Comparison of ENCODE assay signal across 20 cellular contexts in genomic region chr17:82561429-82562035, GRCh38. TPM values are rescaled to one million over a fixed set of nuclear protein-coding genes. Genes with fewer than 3 reads are reported as not detected.
DNase-seq lines count a peak whose midpoint lies in the region; ATAC-seq lines count a peak whose summit lies in the region.
"Had no signal": no experiment of that assay in that cellular context is flagged by ENCODE, and none has a peak within 500 bp of the region (broad histone marks: within the 10 kb centered on the region; RNA-seq: fewer than 3 reads in every experiment).

No MANE protein-coding gene starts in this region.

- intact Hi-C loops in activated naive CD4-positive, alpha-beta T cell treated with anti-CD3 and anti-CD28 coated beads for 36 hours (cut with micrococcal nuclease) = no loop called here

- no peak overlapping the region for H3K4me3 Mint-ChIP-seq in activated naive CD4-positive, alpha-beta T cell treated with anti-CD3 and anti-CD28 coated beads, Interleukin-2, amount 50 U/mL, for 24 hours
- no peak overlapping the region for H3K4me3 Mint-ChIP-seq in activated naive CD4-positive, alpha-beta T cell treated with anti-CD3 and anti-CD28 coated beads for 36 hours
- H3K4me3 Mint-ChIP-seq in activated naive CD8-positive, alpha-beta T cell treated with anti-CD3 and anti-CD28 coated beads for 36 hours = no peak overlapping the region
- H3K4me3 Mint-ChIP-seq: activated T-cell treated with anti-CD3 and anti-CD28 coated beads, Interleukin-2, amount 50 U/mL, for 4 hours had no signal

- no peaks in the 10 kb centered on the region for H3K9me3 Mint-ChIP-seq in activated naive CD4-positive, alpha-beta T cell treated with anti-CD3 and anti-CD28 coated beads, Interleukin-2, amount 50 U/mL, for 24 hours
- H3K9me3 Mint-ChIP-seq in activated naive CD4-positive, alpha-beta T cell treated with anti-CD3 and anti-CD28 coated beads for 36 hours = no peaks in the 10 kb centered on the region
- no peaks in the 10 kb centered on the region for H3K9me3 Mint-ChIP-seq in activated naive CD8-positive, alpha-beta T cell treated with anti-CD3 and anti-CD28 coated beads for 36 hours
- H3K9me3 Mint-ChIP-seq: activated T-cell treated with anti-CD3 and anti-CD28 coated beads, Interleukin-2, amount 50 U/mL, for 4 hours; naive B cell had no signal

- H3K36me3 ChIP-seq in iPS-15b (ENCODE audit: control insufficient read depth, insufficient read depth, low read length) = peaks cover 2% of the 10 kb centered on the region

- peaks cover 42% of the 10 kb centered on the region for H3K4me1 Mint-ChIP-seq in activated naive CD4-positive, alpha-beta T cell treated with anti-CD3 and anti-CD28 coated beads, Interleukin-2, amount 50 U/mL, for 24 hours
- H3K4me1 Mint-ChIP-seq in activated naive CD4-positive, alpha-beta T cell treated with anti-CD3 and anti-CD28 coated beads for 36 hours (ENCODE audit: low read depth) = peaks cover 27% of the 10 kb centered on the region
- peaks cover 8% of the 10 kb centered on the region for H3K4me1 Mint-ChIP-seq in activated naive CD8-positive, alpha-beta T cell treated with anti-CD3 and anti-CD28 coated beads for 36 hours

- peak overlapping the region; percentile 54 for H3K9ac ChIP-seq in iPS-15b (ENCODE audit: low read depth, low read length)

- no peak overlapping the region for H3K4me3 ChIP-seq in iPS-15b (ENCODE audit: low read depth, low read length)
- H3K4me3 ChIP-seq: gastroesophageal sphincter, HAP-1, psoas muscle, transverse colon had no signal

- H3K27ac ChIP-seq in substantia nigra (ENCODE audit: low read depth, low read length, poor library complexity, severe bottlenecking) = peak overlapping the region; percentile 93
- H3K27ac ChIP-seq: epithelial cell of prostate, gastroesophageal sphincter, psoas muscle, transverse colon had no signal

- H3K27me3 ChIP-seq in iPS-15b (ENCODE audit: control insufficient read depth, insufficient read depth, low read length) = no peaks in the 10 kb centered on the region
- H3K27me3 ChIP-seq: gastroesophageal sphincter, transverse colon had no signal

- no peak for ATAC-seq in HG02798 (IDR thresholded peaks at IDR 0.05; ENCODE audit: poor library complexity, unreplicated experiment)
- ATAC-seq: activated T-cell treated with anti-CD3 and anti-CD28 coated beads, Interleukin-2, amount 50 U/mL, for 4 hours; gastroesophageal sphincter had no signal

- no peaks in the 10 kb centered on the region for H3K27me3 Mint-ChIP-seq in activated naive CD4-positive, alpha-beta T cell treated with anti-CD3 and anti-CD28 coated beads, Interleukin-2, amount 50 U/mL, for 24 hours
- no peaks in the 10 kb centered on the region for H3K27me3 Mint-ChIP-seq in activated naive CD4-positive, alpha-beta T cell treated with anti-CD3 and anti-CD28 coated beads for 36 hours (ENCODE audit: low read depth)
- no peaks in the 10 kb centered on the region for H3K27me3 Mint-ChIP-seq in activated naive CD8-positive, alpha-beta T cell treated with anti-CD3 and anti-CD28 coated beads for 36 hours
- H3K27me3 Mint-ChIP-seq: naive B cell had no signal

- peaks cover 5% of the 10 kb centered on the region for H3K4me1 ChIP-seq in iPS-15b (ENCODE audit: control insufficient read depth, insufficient read depth, low read length)
- H3K4me1 ChIP-seq: HAP-1 had no signal

- H3K9me3 ChIP-seq in iPS-15b (ENCODE audit: control insufficient read depth, insufficient read depth, low read length) = no peaks in the 10 kb centered on the region
- H3K9me3 ChIP-seq: gastroesophageal sphincter, HAP-1, psoas muscle, transverse colon had no signal

- CTCF ChIA-PET in activated naive CD4-positive, alpha-beta T cell treated with anti-CD3 and anti-CD28 coated beads for 36 hours (lab: Charles Lee) = no interaction called here

- DNase-seq in activated naive CD4-positive, alpha-beta T cell treated with anti-CD3 and anti-CD28 coated beads for 36 hours = no peak
- no peak for DNase-seq in activated naive CD8-positive, alpha-beta T cell treated with anti-CD3 and anti-CD28 coated beads for 36 hours
- DNase-seq in substantia nigra (lab: John Stamatoyannopoulos, UW) (peak in 25 of 49 donors; percentile 12 to 78 (median 33)), NCI-H2029 (lab: John Stamatoyannopoulos, UW) (no peak), islet precursor cell (no peak)
- DNase-seq: activated T-cell treated with anti-CD3 and anti-CD28 coated beads, Interleukin-2, amount 50 U/mL, for 4 hours; DND-41; Karpas-422; naive B cell; NCI-H1417; NCI-H2171; NCI-H748 treated with DMSO at 0.1 percent for 48 hours; psoas muscle; transverse colon had no signal

- peak overlapping the region; percentile 30 for H3K27ac Mint-ChIP-seq in activated naive CD4-positive, alpha-beta T cell treated with anti-CD3 and anti-CD28 coated beads, Interleukin-2, amount 50 U/mL, for 24 hours
- H3K27ac Mint-ChIP-seq in activated naive CD4-positive, alpha-beta T cell treated with anti-CD3 and anti-CD28 coated beads for 36 hours = no peak overlapping the region
- peak overlapping the region; percentile 22 for H3K27ac Mint-ChIP-seq in activated naive CD8-positive, alpha-beta T cell treated with anti-CD3 and anti-CD28 coated beads for 36 hours

- H3K36me3 Mint-ChIP-seq in activated naive CD4-positive, alpha-beta T cell treated with anti-CD3 and anti-CD28 coated beads, Interleukin-2, amount 50 U/mL, for 24 hours = peaks cover 3% of the 10 kb centered on the region
- H3K36me3 Mint-ChIP-seq in activated naive CD4-positive, alpha-beta T cell treated with anti-CD3 and anti-CD28 coated beads for 36 hours (ENCODE audit: low read depth) = peaks cover 8% of the 10 kb centered on the region
- H3K36me3 Mint-ChIP-seq in activated naive CD8-positive, alpha-beta T cell treated with anti-CD3 and anti-CD28 coated beads for 36 hours = peaks cover 5% of the 10 kb centered on the region
- H3K36me3 Mint-ChIP-seq: naive B cell had no signal

RNA-seq across cellular contexts. Expression of gene FOXK2, which starts 42.0 kb away (rescaled TPM):
- 10 to 100 TPM; 48.8 to 51.4 TPM for total RNA-seq in activated naive CD4-positive, alpha-beta T cell treated with anti-CD3 and anti-CD28 coated beads for 36 hours
- total RNA-seq in activated naive CD8-positive, alpha-beta T cell treated with anti-CD3 and anti-CD28 coated beads for 36 hours = 10 to 100 TPM; 59.4 to 67.2 TPM

Comparison
In these comparisons a context has a peak if more than half of its experiments do, and no peak if none do; other contexts are left out.
1. DNase-seq: peak in substantia nigra (25 of 49); none in activated naive CD4-positive, alpha-beta T cell treated with anti-CD3 and anti-CD28 coated beads for 36 hours (single experiment), activated naive CD8-positive, alpha-beta T cell treated with anti-CD3 and anti-CD28 coated beads for 36 hours (single experiment), NCI-H2029 (single experiment) and islet precursor cell (single experiment).